In genomic region chr14:73886449-73887115, GRCh38 we compare ENCODE assay signal across 1 cellular context.
TF ChIP-seq lines count a peak whose summit lies in the region.

ZNF410 (plus strand) TSS chr14:73886859; CDS start chr14:73892176, 5,317 bp downstream.

TF ChIP-seq in HepG2, 621 proteins besides CTCF, POLR2A, EP300 and RAD21 (continued from another document and continues in another):
- TF ChIP-seq DNMT1 (CRISPR knock-in tag; IDR thresholded peaks at IDR 0.05), result no peak
- no peak for TF ChIP-seq ZMAT5 (CRISPR knock-in tag; IDR thresholded peaks at IDR 0.05; ENCODE audit: borderline replicate concordance, low read depth)
- 0 out of 2 replicates have a peak, but pooled peaks have one; percentile 74 for TF ChIP-seq GZF1 (CRISPR knock-in tag; IDR thresholded peaks at IDR 0.05)
- peak; percentile 86 for TF ChIP-seq KDM5A (IDR thresholded peaks at IDR 0.05; ENCODE audit: borderline replicate concordance, low read length)
- TF ChIP-seq ZNF136 (CRISPR knock-in tag; IDR thresholded peaks at IDR 0.05; ENCODE audit: low read depth), result peak; percentile 91; the same call in 1 of the 2 replicates
- no peak for TF ChIP-seq AFF4 (CRISPR knock-in tag; IDR thresholded peaks at IDR 0.05)
- TF ChIP-seq ETV6 (CRISPR knock-in tag; conservative IDR thresholded peaks at IDR 0.05), result peak; percentile 99
- TF ChIP-seq CAMTA2 (CRISPR knock-in tag; IDR thresholded peaks at IDR 0.05; ENCODE audit: borderline replicate concordance), result 0 out of 2 replicates have a peak, but pooled peaks have one; percentile 20
- TF ChIP-seq SPEN (CRISPR knock-in tag; IDR thresholded peaks at IDR 0.05; ENCODE audit: low read depth), result peak; percentile 78; the same call in 1 of the 2 replicates
- TF ChIP-seq EEA1 (CRISPR knock-in tag; IDR thresholded peaks at IDR 0.05; ENCODE audit: borderline replicate concordance), result no peak
- TF ChIP-seq MATR3 (CRISPR knock-in tag; IDR thresholded peaks at IDR 0.05), result no peak
- no peak for TF ChIP-seq WIZ (CRISPR knock-in tag; IDR thresholded peaks at IDR 0.05)
- TF ChIP-seq ZNF180 (CRISPR knock-in tag; IDR thresholded peaks at IDR 0.05; ENCODE audit: borderline replicate concordance, low read depth), result no peak; the same call in 1 of the 2 replicates
- TF ChIP-seq ZNF841 (CRISPR knock-in tag; IDR thresholded peaks at IDR 0.05; ENCODE audit: borderline replicate concordance), result no peak
- peak; percentile 94 for TF ChIP-seq YEATS4 (CRISPR knock-in tag; IDR thresholded peaks at IDR 0.05; ENCODE audit: borderline replicate concordance)
- TF ChIP-seq TBP (CRISPR knock-in tag; IDR thresholded peaks at IDR 0.05), result no peak
- TF ChIP-seq PCBP1 (IDR thresholded peaks at IDR 0.05; ENCODE audit: borderline replicate concordance, low read depth, low read length), result 0 out of 2 replicates have a peak, but pooled peaks have one; percentile 64
- TF ChIP-seq ZNF839 (CRISPR knock-in tag; IDR thresholded peaks at IDR 0.05; ENCODE audit: borderline replicate concordance), result no peak; the same call in 1 of the 2 replicates
- TF ChIP-seq GFI1 (CRISPR knock-in tag; IDR thresholded peaks at IDR 0.05; ENCODE audit: borderline replicate concordance), result no peak
- TF ChIP-seq ZNF547 (CRISPR knock-in tag; IDR thresholded peaks at IDR 0.05), result peak; percentile 97
- TF ChIP-seq POGZ (CRISPR knock-in tag; IDR thresholded peaks at IDR 0.05), result peak; percentile 95
- TF ChIP-seq ZNF382 (CRISPR knock-in tag; IDR thresholded peaks at IDR 0.05; ENCODE audit: borderline replicate concordance), result no peak
- peak; percentile 36; the same call in 1 of the 2 replicates for TF ChIP-seq ZSCAN31 (CRISPR knock-in tag; IDR thresholded peaks at IDR 0.05; ENCODE audit: low read depth)
- no peak for TF ChIP-seq ZNF326 (CRISPR knock-in tag; IDR thresholded peaks at IDR 0.05; ENCODE audit: borderline replicate concordance)
- no peak; the same call in 1 of the 2 replicates for TF ChIP-seq ZNF703 (CRISPR knock-in tag; IDR thresholded peaks at IDR 0.05; ENCODE audit: borderline replicate concordance)
- TF ChIP-seq JUN (CRISPR knock-in tag; IDR thresholded peaks at IDR 0.05), result peak; percentile 48; the same call in 1 of the 2 replicates
- TF ChIP-seq ARNT (IDR thresholded peaks at IDR 0.05), result no peak
- peak; percentile 95 for TF ChIP-seq ZHX2 (IDR thresholded peaks at IDR 0.05; ENCODE audit: low read depth)
- no peak for TF ChIP-seq ZHX2 (CRISPR knock-in tag; IDR thresholded peaks at IDR 0.05; ENCODE audit: borderline replicate concordance)
- TF ChIP-seq ATF3 (CRISPR knock-in tag; IDR thresholded peaks at IDR 0.05), result no peak; the same call in 1 of the 2 replicates
- no peak for TF ChIP-seq ZNF383 (CRISPR knock-in tag; IDR thresholded peaks at IDR 0.05; ENCODE audit: borderline replicate concordance)
- peak; percentile 59 for TF ChIP-seq YY1 (IDR thresholded peaks at IDR 0.05; ENCODE audit: insufficient read depth, insufficient replicate concordance, low read depth, low read length)
- TF ChIP-seq KLF12 (CRISPR knock-in tag; IDR thresholded peaks at IDR 0.05; ENCODE audit: borderline replicate concordance), result peak; percentile 79
- TF ChIP-seq TRAFD1 (CRISPR knock-in tag; IDR thresholded peaks at IDR 0.05; ENCODE audit: borderline replicate concordance), result no peak
- TF ChIP-seq CREBL2 (CRISPR knock-in tag; IDR thresholded peaks at IDR 0.05; ENCODE audit: borderline replicate concordance), result no peak
- TF ChIP-seq FUBP1 (CRISPR knock-in tag; IDR thresholded peaks at IDR 0.05; ENCODE audit: borderline replicate concordance), result no peak
- peak; percentile 55; the same call in 1 of the 2 replicates for TF ChIP-seq ZNF546 (CRISPR knock-in tag; conservative IDR thresholded peaks at IDR 0.05)
- TF ChIP-seq ZNF891 (CRISPR knock-in tag; IDR thresholded peaks at IDR 0.05), result peak; percentile 80
- TF ChIP-seq TAF1 (CRISPR knock-in tag; IDR thresholded peaks at IDR 0.05), result peak; percentile 85
- peak; percentile 65 for TF ChIP-seq IKZF4 (CRISPR knock-in tag; IDR thresholded peaks at IDR 0.05; ENCODE audit: borderline replicate concordance, low read depth, not compliant biosample characterization)
- 0 out of 2 replicates have a peak, but pooled peaks have one; percentile 59 for TF ChIP-seq ISX (CRISPR knock-in tag; conservative IDR thresholded peaks at IDR 0.05)
- 0 out of 2 replicates have a peak, but pooled peaks have one; percentile 69 for TF ChIP-seq ZNF691 (CRISPR knock-in tag; IDR thresholded peaks at IDR 0.05; ENCODE audit: borderline replicate concordance, low read depth)
- no peak for TF ChIP-seq EHMT2 (IDR thresholded peaks at IDR 0.05; ENCODE audit: borderline replicate concordance, low read depth, low read length)
- peak; percentile 71 for TF ChIP-seq RXRA (CRISPR knock-in tag; IDR thresholded peaks at IDR 0.05)
- TF ChIP-seq TRIM22 (IDR thresholded peaks at IDR 0.05), result no peak
- TF ChIP-seq DBP (CRISPR knock-in tag; IDR thresholded peaks at IDR 0.05; ENCODE audit: not compliant biosample characterization), result no peak
- TF ChIP-seq MEIS2 (CRISPR knock-in tag; IDR thresholded peaks at IDR 0.05), result peak; percentile 90
